In genomic region chr9:21096172-21096900, GRCh38 we compare ENCODE assay signal across 1 cellular context.
TF ChIP-seq lines count a peak whose summit lies in the region.

No MANE protein-coding gene starts in this region.

TF ChIP-seq in GM23338, 12 proteins besides CTCF, POLR2A, EP300 and RAD21 (continued from another document):
- TF ChIP-seq ETS1 (IDR thresholded peaks at IDR 0.05) (no peak), STAT1 (IDR thresholded peaks at IDR 0.05; ENCODE audit: unreplicated experiment) (no peak), EZH2phosphoT487 (IDR thresholded peaks at IDR 0.05; ENCODE audit: unreplicated experiment) (no peak), NANOG (IDR thresholded peaks at IDR 0.05; ENCODE audit: borderline replicate concordance) (no peak)
